In the genomic region with DNA sequence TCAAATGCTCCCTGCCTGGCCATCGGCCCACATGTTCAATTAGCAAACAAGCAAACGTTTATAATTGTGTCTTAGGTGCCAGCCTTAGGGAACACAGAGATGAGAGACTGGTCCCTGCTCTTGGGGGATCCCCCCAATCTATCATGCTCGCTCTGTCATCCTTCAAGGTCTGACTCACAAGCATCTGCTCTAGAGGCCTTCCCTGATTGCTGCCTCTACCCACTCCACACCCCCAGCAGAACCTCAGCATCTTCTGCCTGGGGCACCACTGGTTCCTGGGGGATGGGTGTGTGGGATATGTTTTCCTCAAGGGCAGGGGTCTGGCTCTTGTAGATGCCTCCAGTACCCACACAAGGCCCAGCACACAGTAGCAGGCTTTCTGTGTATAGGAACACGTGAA, we compare ENCODE assay signal across 11 cellular contexts. TPM values are rescaled to one million over a fixed set of nuclear protein-coding genes. Genes with fewer than 3 reads are reported as not detected.
DNase-seq lines count a peak whose midpoint lies in the region; ATAC-seq, FAIRE-seq and TF ChIP-seq lines count a peak whose summit lies in the region.
"Had no signal": no experiment of that assay in that cellular context is flagged by ENCODE, and none has a peak within 500 bp of the region (broad histone marks: within the 10 kb centered on the region; RNA-seq: fewer than 3 reads in every experiment).

No MANE protein-coding gene starts in this region.

- FAIRE-seq in GM18507 (lab: Jason Lieb, UNC), result peak; percentile 67

- H3K23ac ChIP-seq in mesenchymal stem cell (ENCODE audit: low read length in 2 of 2), result no peak overlapping the region

- H4K91ac ChIP-seq in mesenchymal stem cell (ENCODE audit: low read length), result no peak overlapping the region

- no peaks in the 10 kb centered on the region for H3K9me3 ChIP-seq in CD4-positive, alpha-beta T cell (ENCODE audit: control insufficient read depth, low read length)
- no peaks in the 10 kb centered on the region for H3K9me3 ChIP-seq in mesenchymal stem cell (ENCODE audit: control insufficient read depth, low read length)

- H3K27ac Mint-ChIP-seq in CD4-positive, alpha-beta T cell, result peak overlapping the region; percentile 77
- H3K27ac Mint-ChIP-seq in activated CD8-positive, alpha-beta T cell treated with anti-CD3 and anti-CD28 coated beads, Interleukin-2, amount 10 ng/mL, durations not matched to agents 7 days and 5 days, result no peak overlapping the region

- H3K36me3 ChIP-seq in mesenchymal stem cell (ENCODE audit: control insufficient read depth in 1 of 2, insufficient read depth in 2 of 2, low read depth in 1 of 2, low read length in 2 of 2), result no peaks in the 10 kb centered on the region

- no peak overlapping the region for H2BK15ac ChIP-seq in mesenchymal stem cell (ENCODE audit: low read depth, poor library complexity, severe bottlenecking)

- no peak overlapping the region for H3K14ac ChIP-seq in mesenchymal stem cell (ENCODE audit: low read length in 2 of 2)

- no peak overlapping the region for H4K8ac ChIP-seq in mesenchymal stem cell (ENCODE audit: low read length)

- H3K27ac ChIP-seq in CD4-positive, alpha-beta T cell (ENCODE audit: low read depth, low read length), result no peak overlapping the region
- H3K27ac ChIP-seq in mesenchymal stem cell (ENCODE audit: low read length, poor library complexity, severe bottlenecking), result no peak overlapping the region

- POLR2A ChIA-PET in CD4-positive, alpha-beta T cell (lab: Charles Lee), result no interaction called here
- POLR2A ChIA-PET in activated CD8-positive, alpha-beta T cell treated with anti-CD3 and anti-CD28 coated beads, Interleukin-2, amount 10 ng/mL, durations not matched to agents 7 days and 5 days (lab: Charles Lee), result interaction anchor here (0.9 kb wide), 1 partner anchor 22 kb away, joined by 3 read pairs; no protein-coding TSS in a partner anchor

- H3K4me3 Mint-ChIP-seq in CD4-positive, alpha-beta T cell, result no peak overlapping the region
- no peak overlapping the region for H3K4me3 Mint-ChIP-seq in activated CD8-positive, alpha-beta T cell treated with anti-CD3 and anti-CD28 coated beads, Interleukin-2, amount 10 ng/mL, durations not matched to agents 7 days and 5 days
- H3K4me3 Mint-ChIP-seq: nephron had no signal

- DNase-seq in CD4-positive, alpha-beta T cell, result no peak
- DNase-seq in GM18507 (ENCODE audit: extremely low spot score, insufficient read length, low read depth), result no peak
- DNase-seq in activated CD8-positive, alpha-beta T cell treated with anti-CD3 and anti-CD28 coated beads, Interleukin-2, amount 10 ng/mL, durations not matched to agents 7 days and 5 days, result peak; percentile 29
- peak; percentile 44 for DNase-seq in mesenchymal stem cell
- DNase-seq in 8988T, result no peak
- DNase-seq in SW480 (ENCODE audit: low spot score), result no peak
- no peak for DNase-seq in midbrain (lab: John Stamatoyannopoulos, UW)
- DNase-seq in NCI-H748 (lab: John Stamatoyannopoulos, UW; ENCODE audit: unreplicated experiment), result no peak
- DNase-seq: NCI-H2107 had no signal

- H2BK120ac ChIP-seq in mesenchymal stem cell (ENCODE audit: low read depth, low read length), result no peak overlapping the region

- no peak overlapping the region for H3K4ac ChIP-seq in mesenchymal stem cell (ENCODE audit: low read depth in 1 of 2, low read length in 2 of 2)

- H3K4me1 Mint-ChIP-seq in CD4-positive, alpha-beta T cell (ENCODE audit: low read depth), result peaks cover 48% of the 10 kb centered on the region
- peaks cover 55% of the 10 kb centered on the region for H3K4me1 Mint-ChIP-seq in activated CD8-positive, alpha-beta T cell treated with anti-CD3 and anti-CD28 coated beads, Interleukin-2, amount 10 ng/mL, durations not matched to agents 7 days and 5 days (ENCODE audit: low read depth)
- H3K4me1 Mint-ChIP-seq: nephron had no signal

- no peaks in the 10 kb centered on the region for H3K36me3 Mint-ChIP-seq in CD4-positive, alpha-beta T cell (ENCODE audit: low read depth)
- no peaks in the 10 kb centered on the region for H3K36me3 Mint-ChIP-seq in activated CD8-positive, alpha-beta T cell treated with anti-CD3 and anti-CD28 coated beads, Interleukin-2, amount 10 ng/mL, durations not matched to agents 7 days and 5 days (ENCODE audit: low read depth)

- H3K27me3 Mint-ChIP-seq in CD4-positive, alpha-beta T cell, result no peaks in the 10 kb centered on the region
- H3K27me3 Mint-ChIP-seq in activated CD8-positive, alpha-beta T cell treated with anti-CD3 and anti-CD28 coated beads, Interleukin-2, amount 10 ng/mL, durations not matched to agents 7 days and 5 days (ENCODE audit: low read depth), result no peaks in the 10 kb centered on the region

- no peaks in the 10 kb centered on the region for H3K79me1 ChIP-seq in mesenchymal stem cell (replicated peaks; ENCODE audit: low read length, poor library complexity, severe bottlenecking)

- H3K4me3 ChIP-seq in mesenchymal stem cell (ENCODE audit: insufficient read depth in 1 of 2, low read depth in 1 of 2, low read length in 2 of 2), result no peak overlapping the region

- no peak overlapping the region for H3K9ac ChIP-seq in mesenchymal stem cell (ENCODE audit: low read length)

- WGBS in mesenchymal stem cell, result 84% methylated on average over 4 of the region's 4 CpGs

- peaks cover 7% of the 10 kb centered on the region for H3K4me1 ChIP-seq in mesenchymal stem cell (ENCODE audit: control insufficient read depth, insufficient read depth, low read depth, low read length)

- H2AFZ ChIP-seq in mesenchymal stem cell (ENCODE audit: low read depth, low read length), result no peak overlapping the region

- no peaks in the 10 kb centered on the region for H3K27me3 ChIP-seq in CD4-positive, alpha-beta T cell (ENCODE audit: control insufficient read depth, insufficient read depth, low read length)
- peaks cover 13 to 28% of the 10 kb centered on the region in 2 experiments for H3K27me3 ChIP-seq in mesenchymal stem cell (ENCODE audit: control insufficient read depth in 1 of 2, insufficient read depth in 1 of 2, low read length in 2 of 2)

- H2BK12ac ChIP-seq in mesenchymal stem cell (ENCODE audit: low read length in 2 of 2), result no peak overlapping the region

- no peak overlapping the region for H2BK5ac ChIP-seq in mesenchymal stem cell (ENCODE audit: low read depth, low read length, poor library complexity, severe bottlenecking)

- TF ChIP-seq CTCF in CD4-positive, alpha-beta T cell (IDR thresholded peaks at IDR 0.05), result no peak

- no peaks in the 10 kb centered on the region for H3K9me3 Mint-ChIP-seq in CD4-positive, alpha-beta T cell
- H3K9me3 Mint-ChIP-seq in activated CD8-positive, alpha-beta T cell treated with anti-CD3 and anti-CD28 coated beads, Interleukin-2, amount 10 ng/mL, durations not matched to agents 7 days and 5 days (ENCODE audit: insufficient read depth), result no peaks in the 10 kb centered on the region
- H3K9me3 Mint-ChIP-seq: nephron had no signal

- CTCF ChIA-PET in CD4-positive, alpha-beta T cell (lab: Charles Lee), result no interaction called here
- CTCF ChIA-PET in activated CD8-positive, alpha-beta T cell treated with anti-CD3 and anti-CD28 coated beads, Interleukin-2, amount 10 ng/mL, durations not matched to agents 7 days and 5 days (lab: Charles Lee), result interaction anchor here (1.3 kb wide), 1 partner anchor 26 kb away, joined by 4 read pairs; no protein-coding TSS in a partner anchor

- peak; percentile 39 for ATAC-seq in CD4-positive, alpha-beta T cell (ENCODE audit: poor library complexity)
- ATAC-seq in activated CD8-positive, alpha-beta T cell treated with anti-CD3 and anti-CD28 coated beads, Interleukin-2, amount 10 ng/mL, durations not matched to agents 7 days and 5 days, result no peak
- ATAC-seq: Right ventricle myocardium inferior had no signal

- H3K4me2 ChIP-seq in mesenchymal stem cell (ENCODE audit: low read length, poor library complexity, severe bottlenecking), result no peak overlapping the region

- no peak overlapping the region for H3K18ac ChIP-seq in mesenchymal stem cell (ENCODE audit: low read depth in 1 of 2, low read length in 2 of 2)

- intact Hi-C loops in CD4-positive, alpha-beta T cell (cut with DNase I, micrococcal nuclease), result no loop called here

- H2AK5ac ChIP-seq in mesenchymal stem cell (ENCODE audit: low read length, severe bottlenecking), result no peak overlapping the region

RNA-seq across cellular contexts. Expression of a gene that starts 2.1 kb away (rescaled TPM):
- 1 to 10 TPM; 3.0 to 3.2 TPM for total RNA-seq in CD4-positive, alpha-beta T cell
- total RNA-seq in activated CD8-positive, alpha-beta T cell treated with anti-CD3 and anti-CD28 coated beads, Interleukin-2, amount 10 ng/mL, durations not matched to agents 7 days and 5 days, result under 1 TPM; 0.08 to 0.21 TPM
- polyA plus RNA-seq in mesenchymal stem cell (2013, experiment 1 of 2), result 0.04 TPM
- 0.03 TPM for polyA plus RNA-seq in mesenchymal stem cell (2013, experiment 2 of 2)

RNA-seq across cellular contexts. Expression of a gene that starts 33.1 kb away (rescaled TPM):
- total RNA-seq in CD4-positive, alpha-beta T cell, result 10 to 100 TPM; 20.8 to 22.9 TPM
- 10 to 100 TPM; 20.9 to 22.7 TPM for total RNA-seq in activated CD8-positive, alpha-beta T cell treated with anti-CD3 and anti-CD28 coated beads, Interleukin-2, amount 10 ng/mL, durations not matched to agents 7 days and 5 days
- 27.0 TPM for polyA plus RNA-seq in mesenchymal stem cell (2013, experiment 1 of 2)
- polyA plus RNA-seq in mesenchymal stem cell (2013, experiment 2 of 2), result 24.1 TPM

RNA-seq across cellular contexts. Expression of a gene that starts 34.9 kb away (rescaled TPM):
- total RNA-seq in CD4-positive, alpha-beta T cell, result 10 to 100 TPM; 33.6 to 36.2 TPM
- total RNA-seq in activated CD8-positive, alpha-beta T cell treated with anti-CD3 and anti-CD28 coated beads, Interleukin-2, amount 10 ng/mL, durations not matched to agents 7 days and 5 days, result 100 to 1,000 TPM; 271 to 272 TPM
- 52.5 TPM for polyA plus RNA-seq in mesenchymal stem cell (2013, experiment 1 of 2)
- 54.3 TPM for polyA plus RNA-seq in mesenchymal stem cell (2013, experiment 2 of 2)

Comparison
In these comparisons a context has a peak if more than half of its experiments do, and no peak if none do; other contexts are left out.
1. DNase-seq: peak in activated CD8-positive, alpha-beta T cell treated with anti-CD3 and anti-CD28 coated beads, Interleukin-2, amount 10 ng/mL, durations not matched to agents 7 days and 5 days (single experiment) and mesenchymal stem cell (single experiment); none in CD4-positive, alpha-beta T cell (0 of 10), GM18507 (single experiment), 8988T (single experiment), SW480 (single experiment), midbrain (single experiment) and NCI-H748 (single experiment).
2. RNA of a gene that starts 34.9 kb away (total RNA-seq): 271 to 272 TPM in activated CD8-positive, alpha-beta T cell treated with anti-CD3 and anti-CD28 coated beads, Interleukin-2, amount 10 ng/mL, durations not matched to agents 7 days and 5 days; 33.6 to 36.2 TPM in CD4-positive, alpha-beta T cell; every median in the first group is over 4 times any median in the second.